8 cellular contexts compared by ENCODE assay signal in the genomic region with DNA sequence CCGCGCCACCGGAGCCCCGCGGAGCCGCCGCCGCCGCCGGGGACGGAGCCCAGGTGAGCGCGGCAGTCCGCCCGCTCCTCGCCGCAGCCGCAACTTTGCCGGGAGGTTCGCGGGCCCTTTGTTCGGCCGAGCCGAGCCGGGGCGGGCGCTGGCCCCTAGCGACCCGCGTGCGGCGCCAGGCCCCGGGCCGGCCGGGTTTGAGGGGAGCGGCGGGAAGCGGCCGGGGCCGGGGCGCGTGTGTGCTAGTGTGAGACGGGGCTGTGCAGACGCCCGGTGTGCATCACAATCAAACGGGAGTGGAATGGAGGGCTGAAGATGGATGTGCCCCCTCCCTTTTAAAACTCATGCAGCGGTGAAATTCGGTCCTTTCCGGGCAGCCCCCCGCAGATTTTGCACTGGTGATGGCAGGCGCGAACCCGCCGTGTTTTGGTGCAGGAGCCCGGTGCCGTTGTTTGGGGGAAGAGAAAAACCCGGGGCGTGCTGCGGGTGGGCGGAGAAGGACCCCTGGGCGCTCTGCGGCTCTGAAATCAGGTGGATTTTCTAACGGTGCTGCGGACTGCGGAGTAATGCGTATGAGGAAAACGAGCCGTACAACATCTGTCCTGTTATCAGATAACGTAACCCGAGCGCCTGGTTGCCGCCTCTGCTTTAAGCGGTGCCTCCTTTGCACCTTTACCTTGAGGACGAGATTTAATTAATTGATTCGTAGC. TPM values are rescaled to one million over a fixed set of nuclear protein-coding genes. Genes with fewer than 3 reads are reported as not detected.
A peak's percentile ranks its signal among the peaks of the same experiment; 100 is the strongest.
DNase-seq lines count a peak whose midpoint lies in the region; ATAC-seq and TF ChIP-seq lines count a peak whose summit lies in the region.

No MANE protein-coding gene starts in this region.

- H3K27me3 ChIP-seq in HUES6 (ENCODE audit: control insufficient read depth, insufficient read depth, low read length) (peaks cover 44% of the 10 kb centered on the region), subcutaneous abdominal adipose tissue (ENCODE audit: control insufficient read depth in 5 of 5, insufficient read depth in 4 of 5, low read length in 5 of 5) (no peaks in the 10 kb centered on the region)

- DNase-seq in ELF-1 (ENCODE audit: low read depth, low spot score) (peak; percentile 55), mucosa of descending colon (peak; percentile 34 to 57 (median 50)), NCI-H1436 treated with DMSO at 0.1 percent for 48 hours (lab: John Stamatoyannopoulos, UW) (no peak)
- DNase-seq in activated CD4-positive, alpha-beta T cell treated with anti-CD3 and anti-CD28 coated beads for 48 hours: peak; percentile 54
- peak; percentile 14 for DNase-seq in effector CD4-positive, alpha-beta T cell

- H3K9me3 ChIP-seq in HUES6 (ENCODE audit: control insufficient read depth, insufficient read depth, low read depth, low read length): no peaks in the 10 kb centered on the region
- H3K9me3 ChIP-seq in mucosa of descending colon: no peaks in the 10 kb centered on the region
- H3K9me3 ChIP-seq in subcutaneous abdominal adipose tissue (ENCODE audit: control insufficient read depth in 5 of 5, low read length in 5 of 5): no peaks in the 10 kb centered on the region

- no peak for TF ChIP-seq CTCF in mucosa of descending colon (IDR thresholded peaks at IDR 0.05)

- H3K9ac ChIP-seq in HUES6 (ENCODE audit: low read length): peak overlapping the region; percentile 67
- peak overlapping the region in 4 of 5 donors; percentile 65 to 75 (median 68) for H3K9ac ChIP-seq in subcutaneous abdominal adipose tissue (ENCODE audit: low read length in 5 of 5)

- H3K36me3 ChIP-seq in HUES6 (ENCODE audit: control insufficient read depth, insufficient read depth, low read length) (no peaks in the 10 kb centered on the region), mucosa of descending colon (ENCODE audit: low read depth) (no peaks in the 10 kb centered on the region), subcutaneous abdominal adipose tissue (ENCODE audit: control insufficient read depth in 5 of 5, insufficient read depth in 5 of 5, low read length in 5 of 5) (no peaks in the 10 kb centered on the region)

- no peak for ATAC-seq in mucosa of descending colon
- ATAC-seq in HG02973 (IDR thresholded peaks at IDR 0.05; ENCODE audit: unreplicated experiment): no peak

- H3K4me3 ChIP-seq in HUES6 (ENCODE audit: low read depth, low read length) (peak overlapping the region; percentile 82), mucosa of descending colon (peak overlapping the region; percentile 40), subcutaneous abdominal adipose tissue (ENCODE audit: low read depth in 1 of 5, low read length in 5 of 5) (peak overlapping the region; percentile 67 to 87 (median 73))

- intact Hi-C loops in mucosa of descending colon (cut with DNase I, micrococcal nuclease): no loop called here

- H3K27ac ChIP-seq in HUES6 (ENCODE audit: low read depth, low read length): no peak overlapping the region
- H3K27ac ChIP-seq in subcutaneous abdominal adipose tissue (ENCODE audit: low read depth, low read length): no peak overlapping the region

- H3K4me1 ChIP-seq in HUES6 (ENCODE audit: control insufficient read depth, insufficient read depth, low read length) (peaks cover 22% of the 10 kb centered on the region), mucosa of descending colon (ENCODE audit: low read depth) (peaks cover 14% of the 10 kb centered on the region), subcutaneous abdominal adipose tissue (ENCODE audit: control insufficient read depth in 5 of 5, insufficient read depth in 5 of 5, low read length in 5 of 5) (peaks cover 4 to 50% (median 38%) of the 10 kb centered on the region in 5 donors)

RNA-seq across cellular contexts. Expression of a gene that starts 0.9 kb away (rescaled TPM):
- total RNA-seq in mucosa of descending colon: 10 to 100 TPM; 13.7 to 32.6 (median 20.7) TPM
